ENCODE assay signal across 24 cellular contexts in genomic region chr11:28981331-28981865, GRCh38.
A peak's percentile ranks its signal among the peaks of the same experiment; 100 is the strongest.
DNase-seq lines count a peak whose midpoint lies in the region; ATAC-seq, FAIRE-seq and TF ChIP-seq lines count a peak whose summit lies in the region.
"Had no signal": no experiment of that assay in that cellular context is flagged by ENCODE, and none has a peak within 500 bp of the region (broad histone marks: within the 10 kb centered on the region; RNA-seq: fewer than 3 reads in every experiment).

No MANE protein-coding gene starts in this region.

- H3K27me3 Mint-ChIP-seq in chondrocyte (ENCODE audit: low read depth) = no peaks in the 10 kb centered on the region
- H3K27me3 Mint-ChIP-seq: activated B cell treated with CpG ODN at 0.5 μM for 24 hours; activated T-helper 17 cell treated with anti-CD3 and anti-CD28 coated beads, Interleukin-2, amount 50 U/mL, for 72 hours; effector memory CD8-positive, alpha-beta T cell had no signal

- no peaks in the 10 kb centered on the region for H3K9me3 Mint-ChIP-seq in chondrocyte (ENCODE audit: low read depth)

- H3K4me1 Mint-ChIP-seq in chondrocyte (ENCODE audit: low read depth) = peaks cover 13% of the 10 kb centered on the region
- H3K4me1 Mint-ChIP-seq: activated B cell treated with CpG ODN at 0.5 μM for 24 hours; activated T-helper 17 cell treated with anti-CD3 and anti-CD28 coated beads, Interleukin-2, amount 50 U/mL, for 72 hours had no signal

- no peak for TF ChIP-seq CTCF in chondrocyte (IDR thresholded peaks at IDR 0.05)

- no peak for ATAC-seq in GM21423 (IDR thresholded peaks at IDR 0.05; ENCODE audit: unreplicated experiment)
- ATAC-seq: activated naive CD4-positive, alpha-beta T cell treated with anti-CD3 and anti-CD28 coated beads, Interleukin-2, amount 50 U/mL, for 72 hours; activated T-helper 17 cell treated with anti-CD3 and anti-CD28 coated beads, Interleukin-2, amount 50 U/mL, for 72 hours; effector memory CD8-positive, alpha-beta T cell; Right ventricle myocardium inferior had no signal

- TF ChIP-seq POLR2A in GM12891 (IDR thresholded peaks at IDR 0.05; ENCODE audit: low read depth, low read length) = no peak

- no peaks in the 10 kb centered on the region for H3K36me3 Mint-ChIP-seq in chondrocyte (ENCODE audit: low read depth)

- peak overlapping the region; percentile 71 for H3K27ac Mint-ChIP-seq in chondrocyte (ENCODE audit: unreplicated experiment)
- H3K27ac Mint-ChIP-seq: activated B cell treated with CpG ODN at 0.5 μM for 24 hours; activated naive CD4-positive, alpha-beta T cell treated with anti-CD3 and anti-CD28 coated beads, Interleukin-2, amount 50 U/mL, for 72 hours; activated T-helper 17 cell treated with anti-CD3 and anti-CD28 coated beads, Interleukin-2, amount 50 U/mL, for 72 hours; effector memory CD8-positive, alpha-beta T cell had no signal

- no peak for FAIRE-seq in GM12891 (lab: Jason Lieb, UNC)
- FAIRE-seq: colon had no signal

- H3K4me3 Mint-ChIP-seq in chondrocyte (ENCODE audit: unreplicated experiment) = no peak overlapping the region
- H3K4me3 Mint-ChIP-seq: activated B cell treated with CpG ODN at 0.5 μM for 24 hours; activated T-helper 17 cell treated with anti-CD3 and anti-CD28 coated beads, Interleukin-2, amount 50 U/mL, for 72 hours; effector memory CD8-positive, alpha-beta T cell had no signal

- DNase-seq in EL (peak; percentile 27), NCI-H146 (lab: John Stamatoyannopoulos, UW) (peak; percentile 61), chondrocyte (ENCODE audit: low spot score) (no peak), foreskin melanocyte (peak; percentile 35), GM12891 (ENCODE audit: insufficient read length, low spot score) (no peak), NCI-H2107 (lab: John Stamatoyannopoulos, UW) (no peak), SHP77 (lab: John Stamatoyannopoulos, UW) (no peak)
- DNase-seq: activated B cell treated with CpG ODN at 0.5 μM for 24 hours; activated CD4-positive, alpha-beta T cell treated with anti-CD3 and anti-CD28 coated beads, Interleukin-2, amount 50 U/mL, for 4 hours; effector memory CD8-positive, alpha-beta T cell; esophagus squamous epithelium; KBM-7; kidney glomerular epithelial cell; mammary epithelial cell; NCI-H1694 treated with DMSO at 0.1 percent for 48 hours; NCI-H82; sigmoid colon; stimulated activated CD8-positive, alpha-beta memory T cell treated with anti-CD3 and anti-CD28 coated beads, Interleukin-4, amount 100 ng/mL, for 48 hours; SW 1271 had no signal

TF ChIP-seq in GM12891, 5 proteins besides CTCF, POLR2A, EP300 and RAD21:
- TF ChIP-seq SPI1 (IDR thresholded peaks at IDR 0.05; ENCODE audit: low read depth, low read length) (no peak), PAX5 (IDR thresholded peaks at IDR 0.05; ENCODE audit: insufficient read depth, low read length, severe bottlenecking) (no peak), POU2F2 (IDR thresholded peaks at IDR 0.05; ENCODE audit: low read depth, low read length) (no peak), TAF1 (IDR thresholded peaks at IDR 0.05; ENCODE audit: low read depth, low read length) (no peak), POLR2AphosphoS5 (IDR thresholded peaks at IDR 0.05; ENCODE audit: low read depth, low read length) (no peak)

Comparison
In these comparisons a context has a peak if more than half of its experiments do, and no peak if none do; other contexts are left out.
1. DNase-seq: peak in EL (single experiment), NCI-H146 (single experiment) and foreskin melanocyte (single experiment); none in chondrocyte (single experiment), GM12891 (single experiment), NCI-H2107 (single experiment) and SHP77 (0 of 2).